Comparison of ENCODE assay signal across 1 cellular context in the genomic region with DNA sequence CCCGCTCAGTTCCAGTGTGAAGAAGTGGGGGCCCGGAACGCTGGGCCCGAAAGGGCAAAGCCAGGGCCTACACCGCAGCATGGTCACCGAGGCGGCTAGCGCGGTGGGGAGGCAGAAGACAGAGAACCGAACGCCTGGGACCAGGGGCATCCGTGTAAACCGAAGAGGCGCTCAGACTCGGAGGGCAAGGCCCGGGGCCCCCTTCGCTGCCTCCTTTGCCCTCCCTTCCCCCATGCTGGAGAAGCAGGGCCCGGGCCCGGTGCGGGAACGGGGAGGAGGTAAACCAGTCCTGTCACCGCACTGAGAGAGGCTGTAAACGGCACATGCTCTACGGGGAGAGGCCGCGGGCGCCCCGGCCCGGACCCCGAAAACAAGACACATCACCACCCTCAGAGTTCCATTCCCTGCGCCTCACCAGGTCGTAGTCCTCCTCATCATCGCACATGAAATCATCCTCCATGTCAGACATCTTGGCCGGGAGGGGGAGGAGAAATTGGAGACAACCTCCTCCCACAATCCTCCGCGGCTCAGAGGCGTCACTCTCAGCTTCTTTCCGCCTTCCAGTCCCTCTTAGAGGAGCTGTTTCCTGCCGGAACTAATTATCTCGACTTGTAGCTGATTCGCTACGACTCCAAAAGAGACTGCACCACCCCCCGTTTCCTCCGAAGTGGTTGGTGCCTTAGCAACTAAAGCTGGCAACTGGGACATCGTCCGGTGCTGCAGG.
TF ChIP-seq lines count a peak whose summit lies in the region.

A gene (minus strand): TSS at position 490 of the 724 bp plus-strand sequence. CDS start 21 bp downstream, at position 469.

TF ChIP-seq in HepG2, 621 proteins besides CTCF, POLR2A, EP300 and RAD21 (continued from another document):
- TF ChIP-seq SMAD3 (CRISPR knock-in tag; IDR thresholded peaks at IDR 0.05) (peak; percentile 94), MAZ (IDR thresholded peaks at IDR 0.05; ENCODE audit: borderline replicate concordance, low read depth, low read length) (peak; percentile 80; the same call in 1 of the 2 replicates), MAZ (CRISPR knock-in tag; IDR thresholded peaks at IDR 0.05; ENCODE audit: low read depth) (peak; percentile 75), ZKSCAN8 (CRISPR knock-in tag; IDR thresholded peaks at IDR 0.05; ENCODE audit: borderline replicate concordance) (peak; percentile 67; the same call in 1 of the 2 replicates), ZNF274 (CRISPR knock-in tag; IDR thresholded peaks at IDR 0.05) (no peak), ZNF263 (CRISPR knock-in tag; IDR thresholded peaks at IDR 0.05) (peak; percentile 20; the same call in 1 of the 2 replicates), JDP2 (CRISPR knock-in tag; IDR thresholded peaks at IDR 0.05; ENCODE audit: borderline replicate concordance) (no peak), ZNF781 (CRISPR knock-in tag; IDR thresholded peaks at IDR 0.05; ENCODE audit: borderline replicate concordance, not compliant biosample characterization) (peak; percentile 82), ARHGAP35 (CRISPR knock-in tag; IDR thresholded peaks at IDR 0.05; ENCODE audit: borderline replicate concordance) (no peak), ZNF432 (CRISPR knock-in tag; IDR thresholded peaks at IDR 0.05; ENCODE audit: borderline replicate concordance) (no peak), KLF16 (CRISPR knock-in tag; IDR thresholded peaks at IDR 0.05) (peak in 1 of 2 experiments; percentile 69; a peak in 1 of 4 replicates), HNRNPLL (IDR thresholded peaks at IDR 0.05; ENCODE audit: low read depth, low read length, poor library complexity, severe bottlenecking) (peak; percentile 21), ATF7-NPFF (CRISPR knock-in tag; IDR thresholded peaks at IDR 0.05; ENCODE audit: low read depth) (peak; percentile 73), ZFX (CRISPR knock-in tag; IDR thresholded peaks at IDR 0.05; ENCODE audit: low read depth) (peak; percentile 94), ZNF138 (CRISPR knock-in tag; IDR thresholded peaks at IDR 0.05; ENCODE audit: low read depth) (0 out of 2 replicates have a peak, but pooled peaks have one; percentile 38), SOX5 (CRISPR knock-in tag; IDR thresholded peaks at IDR 0.05; ENCODE audit: borderline replicate concordance) (peak; percentile 54; the same call in 1 of the 2 replicates), SKI (IDR thresholded peaks at IDR 0.05; ENCODE audit: partially characterized antibody) (peak; percentile 29)
- TF ChIP-seq, protein P1, sequence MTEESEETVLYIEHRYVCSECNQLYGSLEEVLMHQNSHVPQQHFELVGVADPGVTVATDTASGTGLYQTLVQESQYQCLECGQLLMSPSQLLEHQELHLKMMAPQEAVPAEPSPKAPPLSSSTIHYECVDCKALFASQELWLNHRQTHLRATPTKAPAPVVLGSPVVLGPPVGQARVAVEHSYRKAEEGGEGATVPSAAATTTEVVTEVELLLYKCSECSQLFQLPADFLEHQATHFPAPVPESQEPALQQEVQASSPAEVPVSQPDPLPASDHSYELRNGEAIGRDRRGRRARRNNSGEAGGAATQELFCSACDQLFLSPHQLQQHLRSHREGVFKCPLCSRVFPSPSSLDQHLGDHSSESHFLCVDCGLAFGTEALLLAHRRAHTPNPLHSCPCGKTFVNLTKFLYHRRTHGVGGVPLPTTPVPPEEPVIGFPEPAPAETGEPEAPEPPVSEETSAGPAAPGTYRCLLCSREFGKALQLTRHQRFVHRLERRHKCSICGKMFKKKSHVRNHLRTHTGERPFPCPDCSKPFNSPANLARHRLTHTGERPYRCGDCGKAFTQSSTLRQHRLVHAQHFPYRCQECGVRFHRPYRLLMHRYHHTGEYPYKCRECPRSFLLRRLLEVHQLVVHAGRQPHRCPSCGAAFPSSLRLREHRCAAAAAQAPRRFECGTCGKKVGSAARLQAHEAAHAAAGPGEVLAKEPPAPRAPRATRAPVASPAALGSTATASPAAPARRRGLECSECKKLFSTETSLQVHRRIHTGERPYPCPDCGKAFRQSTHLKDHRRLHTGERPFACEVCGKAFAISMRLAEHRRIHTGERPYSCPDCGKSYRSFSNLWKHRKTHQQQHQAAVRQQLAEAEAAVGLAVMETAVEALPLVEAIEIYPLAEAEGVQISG (CRISPR knock-in tag; IDR thresholded peaks at IDR 0.05) = peak; percentile 95
- TF ChIP-seq, protein P2, sequence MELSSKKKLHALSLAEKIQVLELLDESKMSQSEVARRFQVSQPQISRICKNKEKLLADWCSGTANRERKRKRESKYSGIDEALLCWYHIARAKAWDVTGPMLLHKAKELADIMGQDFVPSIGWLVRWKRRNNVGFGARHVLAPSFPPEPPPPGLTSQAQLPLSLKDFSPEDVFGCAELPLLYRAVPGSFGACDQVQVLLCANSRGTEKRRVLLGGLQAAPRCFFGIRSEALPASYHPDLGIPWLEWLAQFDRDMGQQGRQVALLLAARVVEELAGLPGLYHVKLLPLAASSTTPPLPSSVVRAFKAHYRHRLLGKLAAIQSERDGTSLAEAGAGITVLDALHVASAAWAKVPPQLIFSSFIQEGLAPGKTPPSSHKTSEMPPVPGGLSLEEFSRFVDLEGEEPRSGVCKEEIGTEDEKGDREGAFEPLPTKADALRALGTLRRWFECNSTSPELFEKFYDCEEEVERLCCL (CRISPR knock-in tag; IDR thresholded peaks at IDR 0.05; ENCODE audit: borderline replicate concordance) = 0 out of 2 replicates have a peak, but pooled peaks have one; percentile 63
- TF ChIP-seq, protein P3, sequence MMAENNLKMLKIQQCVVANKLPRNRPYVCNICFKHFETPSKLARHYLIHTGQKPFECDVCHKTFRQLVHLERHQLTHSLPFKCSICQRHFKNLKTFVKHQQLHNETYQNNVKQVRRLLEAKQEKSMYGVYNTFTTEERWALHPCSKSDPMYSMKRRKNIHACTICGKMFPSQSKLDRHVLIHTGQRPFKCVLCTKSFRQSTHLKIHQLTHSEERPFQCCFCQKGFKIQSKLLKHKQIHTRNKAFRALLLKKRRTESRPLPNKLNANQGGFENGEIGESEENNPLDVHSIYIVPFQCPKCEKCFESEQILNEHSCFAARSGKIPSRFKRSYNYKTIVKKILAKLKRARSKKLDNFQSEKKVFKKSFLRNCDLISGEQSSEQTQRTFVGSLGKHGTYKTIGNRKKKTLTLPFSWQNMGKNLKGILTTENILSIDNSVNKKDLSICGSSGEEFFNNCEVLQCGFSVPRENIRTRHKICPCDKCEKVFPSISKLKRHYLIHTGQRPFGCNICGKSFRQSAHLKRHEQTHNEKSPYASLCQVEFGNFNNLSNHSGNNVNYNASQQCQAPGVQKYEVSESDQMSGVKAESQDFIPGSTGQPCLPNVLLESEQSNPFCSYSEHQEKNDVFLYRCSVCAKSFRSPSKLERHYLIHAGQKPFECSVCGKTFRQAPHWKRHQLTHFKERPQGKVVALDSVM (CRISPR knock-in tag; IDR thresholded peaks at IDR 0.05) = peak; percentile 23
- TF ChIP-seq, protein P4, sequence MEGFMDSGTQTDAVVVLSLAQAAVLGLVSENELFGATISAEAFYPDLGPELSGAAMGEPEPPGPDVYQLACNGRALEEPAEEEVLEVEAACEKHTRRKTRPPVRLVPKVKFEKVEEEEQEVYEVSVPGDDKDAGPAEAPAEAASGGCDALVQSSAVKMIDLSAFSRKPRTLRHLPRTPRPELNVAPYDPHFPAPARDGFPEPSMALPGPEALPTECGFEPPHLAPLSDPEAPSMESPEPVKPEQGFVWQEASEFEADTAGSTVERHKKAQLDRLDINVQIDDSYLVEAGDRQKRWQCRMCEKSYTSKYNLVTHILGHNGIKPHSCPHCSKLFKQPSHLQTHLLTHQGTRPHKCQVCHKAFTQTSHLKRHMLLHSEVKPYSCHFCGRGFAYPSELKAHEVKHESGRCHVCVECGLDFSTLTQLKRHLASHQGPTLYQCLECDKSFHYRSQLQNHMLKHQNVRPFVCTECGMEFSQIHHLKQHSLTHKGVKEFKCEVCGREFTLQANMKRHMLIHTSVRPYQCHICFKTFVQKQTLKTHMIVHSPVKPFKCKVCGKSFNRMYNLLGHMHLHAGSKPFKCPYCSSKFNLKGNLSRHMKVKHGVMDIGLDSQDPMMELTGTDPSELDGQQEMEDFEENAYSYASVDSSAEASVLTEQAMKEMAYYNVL (CRISPR knock-in tag; IDR thresholded peaks at IDR 0.05; ENCODE audit: borderline replicate concordance) = peak; percentile 47; the same call in 1 of the 2 replicates
TF ChIP-seq in HepG2: peak in this region for 268.
